ENCODE assay signal across 19 cellular contexts in the genomic region with DNA sequence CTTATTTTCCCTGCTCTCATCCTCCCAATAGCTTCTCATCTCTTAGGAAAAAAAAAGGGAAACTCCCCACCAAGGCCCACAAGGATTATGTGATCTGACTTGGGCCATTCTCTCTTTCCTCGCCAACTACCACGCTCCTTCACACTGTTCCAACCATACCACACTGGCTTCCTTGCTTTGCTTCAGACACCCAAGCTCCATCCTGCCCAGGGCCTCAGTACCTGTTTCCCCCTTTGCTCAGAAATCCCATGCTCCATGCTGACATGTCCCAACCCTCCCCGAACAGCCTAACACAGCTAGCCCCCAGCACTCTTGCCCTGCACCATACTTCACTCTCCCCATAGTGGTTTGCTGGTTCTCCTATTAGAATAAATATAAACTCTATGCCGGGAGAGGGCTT. TPM values are rescaled to one million over a fixed set of nuclear protein-coding genes. Genes with fewer than 3 reads are reported as not detected.
"Had no signal": no experiment of that assay in that cellular context is flagged by ENCODE, and none has a peak within 500 bp of the region (broad histone marks: within the 10 kb centered on the region; RNA-seq: fewer than 3 reads in every experiment).

No MANE protein-coding gene starts in this region.

- ATAC-seq: left colon; right lobe of liver; stimulated activated naive CD8-positive, alpha-beta T cell treated with anti-CD3 and anti-CD28 coated beads, Interleukin-15, Interleukin-2, amounts not matched to agents 100 U/mL and 50 U/mL, for 24 hours had no signal

- H3K27me3 ChIP-seq: right lobe of liver, spleen had no signal

- H3K27ac ChIP-seq: psoas muscle, right lobe of liver, spleen had no signal

- H3K4me3 Mint-ChIP-seq: activated B cell treated with CpG ODN at 0.5 μM for 24 hours; activated CD4-positive, alpha-beta T cell treated with anti-CD3 and anti-CD28 coated beads, Interleukin-2, amount 10 ng/mL, durations not matched to agents 24 days and 14 days; dendritic cell treated with granulocyte-macrophage colony-stimulating factor and Interleukin-4, amounts not matched to agents 40 ng/mL and 50 ng/mL, for 4 days; endodermal cell; memory B cell; nephron progenitor cell had no signal

- H3K9me3 ChIP-seq: psoas muscle, right lobe of liver, spleen had no signal

- H3K36me3 Mint-ChIP-seq: immature natural killer cell, memory B cell had no signal

- H3K9me3 Mint-ChIP-seq: activated B cell treated with CpG ODN at 0.5 μM for 24 hours; activated CD4-positive, alpha-beta T cell treated with anti-CD3 and anti-CD28 coated beads, Interleukin-2, amount 10 ng/mL, durations not matched to agents 24 days and 14 days; dendritic cell treated with granulocyte-macrophage colony-stimulating factor and Interleukin-4, amounts not matched to agents 40 ng/mL and 50 ng/mL, for 4 days; immature natural killer cell; memory B cell had no signal

- H3K36me3 ChIP-seq: right lobe of liver, spleen had no signal

- H3K27ac Mint-ChIP-seq: activated B cell treated with CpG ODN at 0.5 μM for 24 hours; activated CD4-positive, alpha-beta T cell treated with anti-CD3 and anti-CD28 coated beads, Interleukin-2, amount 10 ng/mL, durations not matched to agents 24 days and 14 days; dendritic cell treated with granulocyte-macrophage colony-stimulating factor and Interleukin-4, amounts not matched to agents 40 ng/mL and 50 ng/mL, for 4 days; endodermal cell; memory B cell; nephron progenitor cell had no signal

- H3K4me3 ChIP-seq: psoas muscle, right lobe of liver, spleen had no signal

- DNase-seq: activated B cell treated with CpG ODN at 0.5 μM for 24 hours; activated gamma-delta T cell treated with Interleukin-2 at 50 U/mL for 16 hours; activated T-cell treated with anti-CD3 and anti-CD28 coated beads, Interleukin-2, amount 50 U/mL, for 48 hours; endodermal cell; glutamatergic neuron; immature natural killer cell; left colon; nephron progenitor cell; right lobe of liver; spleen; stimulated activated CD4-positive, alpha-beta T cell treated with anti-CD3 and anti-CD28 coated beads, Interleukin-1b, Interleukin-23, amount 100 ng/mL, for 48 hours; stimulated activated naive CD8-positive, alpha-beta T cell treated with anti-CD3 and anti-CD28 coated beads, Interleukin-15, Interleukin-2, amounts not matched to agents 100 U/mL and 50 U/mL, for 24 hours had no signal

RNA-seq across cellular contexts. Expression of a gene that starts 39.2 kb away (rescaled TPM):
- total RNA-seq: activated B cell treated with CpG ODN at 0.5 μM for 24 hours; activated CD4-positive, alpha-beta T cell treated with anti-CD3 and anti-CD28 coated beads, Interleukin-2, amount 10 ng/mL, durations not matched to agents 24 days and 14 days; cardiac septum; mucosa of gallbladder; psoas muscle; T-helper 1 cell treated with Interleukin-12 subunit alpha and Interleukin-12 subunit beta and Interleukin-4 antibody, amounts not matched to agents 30 ng/mL and 1 ng/mL, for 36 hours had no signal
- polyA plus RNA-seq: immature natural killer cell had no signal
